ENCODE assay signal across 22 cellular contexts in the genomic region with DNA sequence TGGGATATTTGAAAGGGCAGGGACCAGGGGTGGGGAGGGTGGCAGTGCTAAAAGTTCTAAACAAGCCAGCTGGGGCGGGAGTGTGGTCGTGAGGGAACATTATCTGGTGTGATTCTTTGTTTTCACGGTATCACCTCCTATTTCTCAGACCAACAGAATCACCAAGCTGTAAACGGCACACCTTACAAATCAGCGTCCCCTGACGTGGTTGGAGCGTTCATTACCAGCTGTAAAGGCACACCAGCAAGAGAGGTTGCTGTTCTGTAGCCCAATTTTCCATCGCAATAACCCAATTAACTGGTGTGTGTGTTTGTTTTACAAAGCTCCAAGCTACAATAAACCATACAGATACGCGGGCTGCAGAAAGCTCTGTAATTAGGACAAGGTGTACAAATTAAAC.
"Had no signal": no experiment of that assay in that cellular context is flagged by ENCODE, and none has a peak within 500 bp of the region (broad histone marks: within the 10 kb centered on the region; RNA-seq: fewer than 3 reads in every experiment).

No MANE protein-coding gene starts in this region.

- H3K27ac Mint-ChIP-seq: activated CD4-positive, alpha-beta memory T cell treated with anti-CD3 and anti-CD28 coated beads, Interleukin-2, amount 10 ng/mL, durations not matched to agents 7 days and 5 days; activated CD4-positive, alpha-beta T cell treated with anti-CD3 and anti-CD28 coated beads for 36 hours; activated naive CD4-positive, alpha-beta T cell treated with anti-CD3 and anti-CD28 coated beads, Interleukin-2, amount 10 ng/mL, durations not matched to agents 7 days and 5 days; activated naive CD8-positive, alpha-beta T cell treated with anti-CD3 and anti-CD28 coated beads, Interleukin-2, amount 10 ng/mL, durations not matched to agents 7 days and 5 days; activated T-cell treated with anti-CD3 and anti-CD28 coated beads, Interleukin-2, amount 50 U/mL, for 72 hours; activated T-helper 2 cell treated with anti-CD3 and anti-CD28 coated beads, Interferon-gamma antibody, Interleukin-2, Interleukin-4, amounts not matched to agents 10 μg/mL and 5 μg/mL and 100 μg/mL, durations not matched to agents 14 hours and 24 hours and 36 hours; IgD-negative memory B cell had no signal

- H3K36me3 ChIP-seq: adrenal gland, SJSA1, WERI-Rb-1 had no signal

- H3K27ac ChIP-seq: adrenal gland, SJSA1, WERI-Rb-1 had no signal

- DNase-seq: activated CD4-positive, alpha-beta memory T cell treated with anti-CD3 and anti-CD28 coated beads, Interleukin-2, amount 10 ng/mL, durations not matched to agents 7 days and 5 days; activated CD4-positive, alpha-beta T cell treated with anti-CD3 and anti-CD28 coated beads for 36 hours; activated CD4-positive, alpha-beta T cell treated with anti-CD3 and anti-CD28 coated beads, Interleukin-2, amount 50 U/mL, for 1 hour; activated gamma-delta T cell treated with Interleukin-2 at 50 U/mL for 16 hours; activated naive CD4-positive, alpha-beta T cell treated with anti-CD3 and anti-CD28 coated beads, Interleukin-2, amount 10 ng/mL, durations not matched to agents 7 days and 5 days; activated naive CD8-positive, alpha-beta T cell treated with anti-CD3 and anti-CD28 coated beads, Interleukin-2, amount 10 ng/mL, durations not matched to agents 7 days and 5 days; activated T-cell treated with anti-CD3 and anti-CD28 coated beads for 4 hours; activated T-cell treated with anti-CD3 and anti-CD28 coated beads, Interleukin-2, amount 50 U/mL, for 72 hours; adrenal gland; anterior cingulate cortex; KG1; NCI-H1048; NCI-H187; NCI-H446; NCI-H524; SHP77; T-helper 2 cell; T1000; WERI-Rb-1 had no signal

- H3K27me3 ChIP-seq: adrenal gland, SJSA1 had no signal

- H3K9me3 ChIP-seq: adrenal gland, SJSA1 had no signal

- H3K36me3 Mint-ChIP-seq: activated naive CD4-positive, alpha-beta T cell treated with anti-CD3 and anti-CD28 coated beads, Interleukin-2, amount 10 ng/mL, durations not matched to agents 7 days and 5 days; activated naive CD8-positive, alpha-beta T cell treated with anti-CD3 and anti-CD28 coated beads, Interleukin-2, amount 10 ng/mL, durations not matched to agents 7 days and 5 days had no signal

- H3K4me1 Mint-ChIP-seq: activated CD4-positive, alpha-beta memory T cell treated with anti-CD3 and anti-CD28 coated beads, Interleukin-2, amount 10 ng/mL, durations not matched to agents 7 days and 5 days; activated CD4-positive, alpha-beta T cell treated with anti-CD3 and anti-CD28 coated beads for 36 hours; activated naive CD4-positive, alpha-beta T cell treated with anti-CD3 and anti-CD28 coated beads, Interleukin-2, amount 10 ng/mL, durations not matched to agents 7 days and 5 days had no signal

- H3K4me3 Mint-ChIP-seq: activated CD4-positive, alpha-beta memory T cell treated with anti-CD3 and anti-CD28 coated beads, Interleukin-2, amount 10 ng/mL, durations not matched to agents 7 days and 5 days; activated CD4-positive, alpha-beta T cell treated with anti-CD3 and anti-CD28 coated beads for 36 hours; activated naive CD4-positive, alpha-beta T cell treated with anti-CD3 and anti-CD28 coated beads, Interleukin-2, amount 10 ng/mL, durations not matched to agents 7 days and 5 days; activated naive CD8-positive, alpha-beta T cell treated with anti-CD3 and anti-CD28 coated beads, Interleukin-2, amount 10 ng/mL, durations not matched to agents 7 days and 5 days; activated T-cell treated with anti-CD3 and anti-CD28 coated beads, Interleukin-2, amount 50 U/mL, for 72 hours; IgD-negative memory B cell had no signal

- H3K4me1 ChIP-seq: SJSA1 had no signal

- H3K27me3 Mint-ChIP-seq: activated naive CD8-positive, alpha-beta T cell treated with anti-CD3 and anti-CD28 coated beads, Interleukin-2, amount 10 ng/mL, durations not matched to agents 7 days and 5 days had no signal

- H3K4me3 ChIP-seq: adrenal gland, SJSA1 had no signal

- H3K9me3 Mint-ChIP-seq: activated CD4-positive, alpha-beta memory T cell treated with anti-CD3 and anti-CD28 coated beads, Interleukin-2, amount 10 ng/mL, durations not matched to agents 7 days and 5 days; activated naive CD4-positive, alpha-beta T cell treated with anti-CD3 and anti-CD28 coated beads, Interleukin-2, amount 10 ng/mL, durations not matched to agents 7 days and 5 days; activated naive CD8-positive, alpha-beta T cell treated with anti-CD3 and anti-CD28 coated beads, Interleukin-2, amount 10 ng/mL, durations not matched to agents 7 days and 5 days; activated T-cell treated with anti-CD3 and anti-CD28 coated beads, Interleukin-2, amount 50 U/mL, for 72 hours; activated T-helper 2 cell treated with anti-CD3 and anti-CD28 coated beads, Interferon-gamma antibody, Interleukin-2, Interleukin-4, amounts not matched to agents 10 μg/mL and 5 μg/mL and 100 μg/mL, durations not matched to agents 14 hours and 24 hours and 36 hours had no signal
